ENCODE assay signal across 13 cellular contexts in the genomic region with DNA sequence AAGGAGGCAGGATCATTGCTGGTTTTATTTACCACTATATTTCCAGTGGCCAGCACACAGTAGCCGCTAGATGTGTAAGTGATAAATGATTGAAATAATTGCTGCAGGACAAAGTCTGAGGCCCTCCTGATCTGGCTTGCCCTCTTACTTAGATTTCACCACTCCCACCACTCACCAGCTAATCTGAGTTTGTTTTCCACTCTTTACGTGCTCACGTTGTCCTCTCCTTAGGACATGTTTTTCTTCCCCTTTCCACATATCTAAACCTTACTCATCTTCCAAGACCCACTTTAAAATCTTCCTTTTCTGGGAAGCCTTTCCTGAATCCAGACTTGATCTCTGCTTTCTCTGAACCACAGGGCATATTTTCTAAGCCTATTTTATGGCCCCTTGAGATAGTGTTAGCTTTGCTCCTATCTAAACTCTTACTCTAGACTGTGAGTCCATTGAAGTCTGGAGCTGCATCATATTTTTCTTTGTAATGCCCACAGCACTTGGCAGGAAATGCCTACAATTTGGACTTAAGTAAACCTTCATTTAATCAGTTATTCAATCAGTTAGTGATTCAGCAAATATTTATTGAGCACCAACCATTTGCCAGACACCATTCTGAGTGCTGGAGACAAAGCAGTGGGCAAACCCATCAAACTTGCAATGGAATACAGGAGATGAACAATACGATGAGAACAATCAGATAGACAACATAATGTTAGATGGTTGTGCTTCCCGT. TPM values are rescaled to one million over a fixed set of nuclear protein-coding genes. Genes with fewer than 3 reads are reported as not detected.
A peak's percentile ranks its signal among the peaks of the same experiment; 100 is the strongest.
DNase-seq lines count a peak whose midpoint lies in the region; ATAC-seq, FAIRE-seq and TF ChIP-seq lines count a peak whose summit lies in the region.
"Had no signal": no experiment of that assay in that cellular context is flagged by ENCODE, and none has a peak within 500 bp of the region (broad histone marks: within the 10 kb centered on the region; RNA-seq: fewer than 3 reads in every experiment).

No MANE protein-coding gene starts in this region.

- no peak for ATAC-seq in effector memory CD8-positive, alpha-beta T cell (replicated peaks)
- ATAC-seq: body of pancreas, Panc1 had no signal

- peaks cover 17% of the 10 kb centered on the region for H3K36me3 ChIP-seq in OCI-LY7 (ENCODE audit: insufficient read depth, low read length)
- no peaks in the 10 kb centered on the region for H3K36me3 ChIP-seq in small intestine (ENCODE audit: control insufficient read depth in 2 of 2, insufficient read depth in 2 of 2, low read length in 2 of 2)
- no peaks in the 10 kb centered on the region for H3K36me3 ChIP-seq in esophagus squamous epithelium

- no peaks in the 10 kb centered on the region for H3K36me3 Mint-ChIP-seq in effector memory CD8-positive, alpha-beta T cell (ENCODE audit: insufficient read depth)
- H3K36me3 Mint-ChIP-seq in activated CD4-positive, alpha-beta T cell treated with anti-CD3 and anti-CD28 coated beads, Interleukin-2, amount 10 ng/mL, durations not matched to agents 24 days and 14 days (ENCODE audit: low read depth), result no peaks in the 10 kb centered on the region

- intact Hi-C loops in OCI-LY7 (cut with micrococcal nuclease; ENCODE audit: unreplicated experiment) (no loop called here), esophagus squamous epithelium (cut with DNase I) (no loop called here)
- intact Hi-C loops in activated CD4-positive, alpha-beta T cell treated with anti-CD3 and anti-CD28 coated beads, Interleukin-2, amount 10 ng/mL, durations not matched to agents 24 days and 14 days (cut with micrococcal nuclease), result no loop called here

- TF ChIP-seq POLR2A in esophagus squamous epithelium (IDR thresholded peaks at IDR 0.05), result no peak

- H3K27ac ChIP-seq in OCI-LY7 (ENCODE audit: low read depth, low read length, poor library complexity, severe bottlenecking) (no peak overlapping the region), small intestine (ENCODE audit: low read depth in 1 of 2, low read length in 1 of 2) (no peak overlapping the region), esophagus squamous epithelium (no peak overlapping the region)
- H3K27ac ChIP-seq: body of pancreas had no signal

- H2AFZ ChIP-seq in OCI-LY7 (ENCODE audit: low read length), result no peak overlapping the region

- DNase-seq in NCI-H1092 treated with DMSO at 0.1 percent for 48 hours (lab: John Stamatoyannopoulos, UW) (peak; percentile 30), NCI-H1092 (lab: John Stamatoyannopoulos, UW) (no peak), OCI-LY7 (ENCODE audit: low spot score) (no peak), iris pigment epithelial cell (ENCODE audit: low read depth) (peak; percentile 55), small intestine (peak; percentile 19), esophagus squamous epithelium (lab: John Stamatoyannopoulos, UW) (no peak)
- DNase-seq in effector memory CD8-positive, alpha-beta T cell, result no peak
- DNase-seq in activated CD4-positive, alpha-beta T cell treated with anti-CD3 and anti-CD28 coated beads, Interleukin-2, amount 10 ng/mL, durations not matched to agents 24 days and 14 days, result no peak
- DNase-seq: 8988T, body of pancreas, DMS79 treated with DMSO at 0.1 percent for 48 hours had no signal

- peaks cover 3 to 7% of the 10 kb centered on the region in 2 donors for H3K27me3 Mint-ChIP-seq in effector memory CD8-positive, alpha-beta T cell
- H3K27me3 Mint-ChIP-seq in activated CD4-positive, alpha-beta T cell treated with anti-CD3 and anti-CD28 coated beads, Interleukin-2, amount 10 ng/mL, durations not matched to agents 24 days and 14 days, result peaks cover 6% of the 10 kb centered on the region

- H3K9me3 ChIP-seq in OCI-LY7 (ENCODE audit: low read length) (peaks cover 10% of the 10 kb centered on the region; the same call in 1 of the 2 replicates), small intestine (ENCODE audit: control insufficient read depth, low read depth) (no peaks in the 10 kb centered on the region), esophagus squamous epithelium (no peaks in the 10 kb centered on the region)
- H3K9me3 ChIP-seq: body of pancreas had no signal

- no peak overlapping the region for H3K27ac Mint-ChIP-seq in effector memory CD8-positive, alpha-beta T cell
- no peak overlapping the region for H3K27ac Mint-ChIP-seq in activated CD4-positive, alpha-beta T cell treated with anti-CD3 and anti-CD28 coated beads, Interleukin-2, amount 10 ng/mL, durations not matched to agents 24 days and 14 days

- peaks cover 16% of the 10 kb centered on the region; the same call in 1 of the 2 replicates for H3K79me2 ChIP-seq in OCI-LY7 (ENCODE audit: insufficient read depth, low read depth, low read length)

- H3K4me3 Mint-ChIP-seq in effector memory CD8-positive, alpha-beta T cell, result no peak overlapping the region
- H3K4me3 Mint-ChIP-seq in activated CD4-positive, alpha-beta T cell treated with anti-CD3 and anti-CD28 coated beads, Interleukin-2, amount 10 ng/mL, durations not matched to agents 24 days and 14 days, result no peak overlapping the region

- FAIRE-seq in small intestine (lab: Jason Lieb, UNC), result no peak
- FAIRE-seq: TTC549 had no signal

- no peaks in the 10 kb centered on the region for H4K20me1 ChIP-seq in OCI-LY7 (ENCODE audit: insufficient read depth, low read length)

- TF ChIP-seq CTCF in OCI-LY7 (conservative IDR thresholded peaks at IDR 0.05; ENCODE audit: low read length) (no peak), esophagus squamous epithelium (IDR thresholded peaks at IDR 0.05) (no peak)

- no peaks in the 10 kb centered on the region for H3K9me3 Mint-ChIP-seq in effector memory CD8-positive, alpha-beta T cell
- no peaks in the 10 kb centered on the region for H3K9me3 Mint-ChIP-seq in activated CD4-positive, alpha-beta T cell treated with anti-CD3 and anti-CD28 coated beads, Interleukin-2, amount 10 ng/mL, durations not matched to agents 24 days and 14 days

- WGBS in small intestine, 3 donors, result 22 to 38% (median 29%) methylated on average over 5 of the region's 5 CpGs
- WGBS in esophagus squamous epithelium, 2 donors, result 43 to 47% methylated on average over 5 of the region's 5 CpGs

- H3K9me2 ChIP-seq in OCI-LY7 (ENCODE audit: insufficient read depth, low read length), result no peaks in the 10 kb centered on the region

- no TSS peak for BruUV-seq in OCI-LY7 (replicated peaks; lab: Mats Ljungman, UMichigan)

- POLR2A ChIA-PET in OCI-LY7 (lab: Charles Lee), result no interaction called here

- H3K4me3 ChIP-seq in OCI-LY7 (ENCODE audit: low read depth, low read length, poor library complexity, severe bottlenecking) (peak overlapping the region; percentile 7), small intestine (ENCODE audit: low read depth in 1 of 2, low read length in 2 of 2) (no peak overlapping the region), esophagus squamous epithelium (peak overlapping the region in 2 of 4 donors; percentile 39 to 57)
- H3K4me3 ChIP-seq: body of pancreas had no signal

- H3K4me1 ChIP-seq in OCI-LY7 (ENCODE audit: insufficient read depth, low read length, poor library complexity, severe bottlenecking), result peaks cover 37% of the 10 kb centered on the region
- H3K4me1 ChIP-seq in small intestine (ENCODE audit: control insufficient read depth in 2 of 2, insufficient read depth in 1 of 2, low read depth in 1 of 2, low read length in 1 of 2), result no peaks in the 10 kb centered on the region
- H3K4me1 ChIP-seq in esophagus squamous epithelium, result peaks cover 0 to 11% (median 0%) of the 10 kb centered on the region in 3 donors
- H3K4me1 ChIP-seq: body of pancreas had no signal

- CTCF ChIA-PET in OCI-LY7 (lab: Charles Lee; ENCODE audit: unreplicated experiment), result no interaction called here

- H3K27me3 ChIP-seq in small intestine (ENCODE audit: control insufficient read depth in 2 of 2, insufficient read depth in 2 of 2, low read length in 2 of 2) (no peaks in the 10 kb centered on the region), esophagus squamous epithelium (no peaks in the 10 kb centered on the region)
- H3K27me3 ChIP-seq: body of pancreas had no signal

- H3K4me2 ChIP-seq in OCI-LY7 (ENCODE audit: low read length), result peak overlapping the region; percentile 28; the same call in 1 of the 2 replicates

- H3K4me1 Mint-ChIP-seq in effector memory CD8-positive, alpha-beta T cell (ENCODE audit: low read depth in 2 of 2), result no peaks in the 10 kb centered on the region
- H3K4me1 Mint-ChIP-seq in activated CD4-positive, alpha-beta T cell treated with anti-CD3 and anti-CD28 coated beads, Interleukin-2, amount 10 ng/mL, durations not matched to agents 24 days and 14 days, result no peaks in the 10 kb centered on the region

RNA-seq across cellular contexts. Expression of a gene that starts 2.4 kb away (rescaled TPM):
- total RNA-seq in OCI-LY7 (2014; rRNA removed; shearing (Covaris generic)), result 4.0 and 4.4 TPM in 2 replicates
- total RNA-seq in OCI-LY7 (2022) (10.0 and 10.4 TPM in 2 replicates), esophagus squamous epithelium (10 to 100 TPM in 1 of 4 donors, 1 to 10 TPM in 2, under 1 TPM in 1; 0.34 to 14.9 (median 5.8) TPM)
- 1 to 10 TPM in 2 of 3 donors, under 1 TPM in 1; 0.89 to 3.3 (median 1.9) TPM for polyA plus RNA-seq in small intestine
- not detected in 2 replicates for total RNA-seq in activated CD4-positive, alpha-beta T cell treated with anti-CD3 and anti-CD28 coated beads, Interleukin-2, amount 10 ng/mL, durations not matched to agents 24 days and 14 days

Comparison
In these comparisons a context has a peak if more than half of its experiments do, and no peak if none do; other contexts are left out.
1. DNase-seq: peak in NCI-H1092 treated with DMSO at 0.1 percent for 48 hours (single experiment), iris pigment epithelial cell (single experiment) and small intestine (single experiment); none in NCI-H1092 (single experiment), OCI-LY7 (single experiment), effector memory CD8-positive, alpha-beta T cell (0 of 3), esophagus squamous epithelium (single experiment) and activated CD4-positive, alpha-beta T cell treated with anti-CD3 and anti-CD28 coated beads, Interleukin-2, amount 10 ng/mL, durations not matched to agents 24 days and 14 days (single experiment).